In genomic region chr13:51230473-51231105, GRCh38 we compare ENCODE assay signal across 1 cellular context.
TF ChIP-seq lines count a peak whose summit lies in the region.

No MANE protein-coding gene starts in this region.

TF ChIP-seq in WTC11, 78 proteins besides CTCF, POLR2A, EP300 and RAD21 (continued from another document):
- no peak for TF ChIP-seq ATF2 (CRISPR knock-in tag; IDR thresholded peaks at IDR 0.05; ENCODE audit: borderline replicate concordance, low read depth)
- TF ChIP-seq TEAD1 (CRISPR knock-in tag; IDR thresholded peaks at IDR 0.05), result no peak
- no peak for TF ChIP-seq PRDM15 (CRISPR knock-in tag; IDR thresholded peaks at IDR 0.05)
- no peak for TF ChIP-seq SOX15 (CRISPR knock-in tag; IDR thresholded peaks at IDR 0.05)
- TF ChIP-seq GABPB1 (CRISPR knock-in tag; IDR thresholded peaks at IDR 0.05), result no peak
- no peak for TF ChIP-seq RORB (CRISPR knock-in tag; IDR thresholded peaks at IDR 0.05)
